ENCODE assay signal across 19 cellular contexts in the genomic region with DNA sequence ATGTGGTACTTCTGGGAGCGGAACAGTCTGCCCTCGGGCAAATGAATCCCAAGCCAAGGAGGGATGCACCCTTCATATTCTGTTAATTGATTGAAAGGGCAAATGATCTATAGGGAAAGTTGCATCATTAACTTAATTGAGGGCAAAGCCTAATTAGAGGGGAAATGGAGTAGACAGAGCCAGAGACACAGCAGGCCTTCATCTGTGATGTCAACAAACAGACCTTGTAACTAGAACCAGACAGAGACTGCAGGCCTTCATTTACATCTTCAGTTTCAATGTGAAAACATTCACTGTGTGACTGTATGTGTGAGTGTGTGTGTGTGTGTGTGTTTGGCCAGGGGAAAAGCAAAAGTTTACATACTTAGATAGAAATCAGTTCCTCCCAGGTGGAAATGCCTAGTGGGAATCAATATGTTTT.
DNase-seq lines count a peak whose midpoint lies in the region; ATAC-seq, FAIRE-seq and TF ChIP-seq lines count a peak whose summit lies in the region.
"Had no signal": no experiment of that assay in that cellular context is flagged by ENCODE, and none has a peak within 500 bp of the region (broad histone marks: within the 10 kb centered on the region; RNA-seq: fewer than 3 reads in every experiment).

No MANE protein-coding gene starts in this region.

- H3K79me2 ChIP-seq in OCI-LY1 (ENCODE audit: insufficient read depth, low read length), result no peaks in the 10 kb centered on the region
- no peaks in the 10 kb centered on the region for H3K79me2 ChIP-seq in neural progenitor cell (ENCODE audit: low read depth)

- H3K9me2 ChIP-seq in OCI-LY1 (ENCODE audit: low read depth, low read length), result no peaks in the 10 kb centered on the region

- no peak for FAIRE-seq in HTR-8/SVneo (lab: Jason Lieb, UNC)

- no peak overlapping the region for H3K4me2 ChIP-seq in OCI-LY1 (ENCODE audit: low read length)
- H3K4me2 ChIP-seq in neural progenitor cell, result no peak overlapping the region
- H3K4me2 ChIP-seq: BLaER1 treated with 17β-estradiol and CSF1 and Interleukin-3, amounts not matched to agents 10 nM and 100 nM had no signal

- DNase-seq in fibroblast of the conjunctiva (ENCODE audit: low read depth) (peak; percentile 28), neural progenitor cell (ENCODE audit: low spot score) (no peak), HTR-8/SVneo (ENCODE audit: insufficient read length, low spot score) (no peak), HEK293T (ENCODE audit: extremely low spot score) (no peak)
- DNase-seq in activated T-cell treated with anti-CD3 and anti-CD28 coated beads, Interleukin-2, amount 50 U/mL, for 24 hours, result no peak
- DNase-seq: activated CD4-positive, alpha-beta memory T cell treated with anti-CD3 and anti-CD28 coated beads for 36 hours; body of pancreas; effector CD4-positive, alpha-beta T cell; GOT3; kidney glomerular epithelial cell; NCI-H1930; right cardiac atrium; SIG-M5; stimulated activated CD4-positive, alpha-beta T cell treated with anti-CD3 and anti-CD28 coated beads, Interleukin-4, amount 100 ng/mL, for 24 hours; upper lobe of left lung had no signal

- H3K27me3 ChIP-seq in OCI-LY1 (ENCODE audit: insufficient read depth, low read length), result no peaks in the 10 kb centered on the region
- H3K27me3 ChIP-seq in neural progenitor cell, result no peaks in the 10 kb centered on the region
- H3K27me3 ChIP-seq: BLaER1 treated with 17β-estradiol and CSF1 and Interleukin-3, amounts not matched to agents 10 nM and 100 nM; body of pancreas; upper lobe of left lung had no signal

- peak overlapping the region; percentile 55 for H3K27ac ChIP-seq in OCI-LY1 (ENCODE audit: low read depth, low read length, poor library complexity, severe bottlenecking)
- H3K27ac ChIP-seq in neural progenitor cell, result no peak overlapping the region
- H3K27ac ChIP-seq: BLaER1 treated with 17β-estradiol and CSF1 and Interleukin-3, amounts not matched to agents 10 nM and 100 nM; body of pancreas had no signal

- CTCF ChIA-PET in HEK293T (lab: Yijun Ruan, JAX), result interaction anchor here (0.7 kb wide), 1 partner anchor 110 kb away, joined by 3 read pairs; no protein-coding TSS in a partner anchor

- H3K4me1 ChIP-seq in OCI-LY1 (ENCODE audit: insufficient read depth, low read length, severe bottlenecking), result peaks cover 19% of the 10 kb centered on the region
- peaks cover 11% of the 10 kb centered on the region for H3K4me1 ChIP-seq in neural progenitor cell
- H3K4me1 ChIP-seq: BLaER1 treated with 17β-estradiol and CSF1 and Interleukin-3, amounts not matched to agents 10 nM and 100 nM; body of pancreas had no signal

- H3F3A ChIP-seq in OCI-LY1 (ENCODE audit: insufficient read depth, low read length) (no peaks in the 10 kb centered on the region), neural progenitor cell (ENCODE audit: low read depth) (peaks cover 11% of the 10 kb centered on the region)

- H3K27me3 Mint-ChIP-seq in neural progenitor cell (ENCODE audit: insufficient read depth, low read depth), result peaks cover 2% of the 10 kb centered on the region
- no peaks in the 10 kb centered on the region for H3K27me3 Mint-ChIP-seq in activated T-cell treated with anti-CD3 and anti-CD28 coated beads, Interleukin-2, amount 50 U/mL, for 24 hours
- H3K27me3 Mint-ChIP-seq: activated CD4-positive, alpha-beta memory T cell treated with anti-CD3 and anti-CD28 coated beads for 36 hours had no signal

- H2AFZ ChIP-seq in OCI-LY1 (ENCODE audit: low read length), result no peak overlapping the region
- H2AFZ ChIP-seq in neural progenitor cell (replicated peaks), result no peak overlapping the region

- peaks cover 12% of the 10 kb centered on the region for H3K4me1 Mint-ChIP-seq in neural progenitor cell
- no peaks in the 10 kb centered on the region for H3K4me1 Mint-ChIP-seq in activated T-cell treated with anti-CD3 and anti-CD28 coated beads, Interleukin-2, amount 50 U/mL, for 24 hours (ENCODE audit: low read depth)

- TF ChIP-seq CTCF in OCI-LY1 (IDR thresholded peaks at IDR 0.05; ENCODE audit: low read length) (no peak), neural progenitor cell (IDR thresholded peaks at IDR 0.05) (no peak)

- H3K9me3 ChIP-seq in OCI-LY1 (ENCODE audit: low read length), result no peaks in the 10 kb centered on the region
- no peaks in the 10 kb centered on the region for H3K9me3 ChIP-seq in neural progenitor cell (ENCODE audit: low read depth)
- H3K9me3 ChIP-seq: BLaER1 treated with 17β-estradiol and CSF1 and Interleukin-3, amounts not matched to agents 10 nM and 100 nM; body of pancreas; upper lobe of left lung had no signal

- H3K4me3 ChIP-seq in OCI-LY1 (ENCODE audit: low read depth, low read length, poor library complexity, severe bottlenecking) (no peak overlapping the region), neural progenitor cell (no peak overlapping the region)
- H3K4me3 ChIP-seq: BLaER1 treated with 17β-estradiol and CSF1 and Interleukin-3, amounts not matched to agents 10 nM and 100 nM; body of pancreas; upper lobe of left lung had no signal

- no peaks in the 10 kb centered on the region for H4K20me1 ChIP-seq in OCI-LY1 (ENCODE audit: insufficient read depth, low read length)
- H4K20me1 ChIP-seq in neural progenitor cell (ENCODE audit: low read depth), result no peaks in the 10 kb centered on the region
- H4K20me1 ChIP-seq: BLaER1 treated with 17β-estradiol and CSF1 and Interleukin-3, amounts not matched to agents 10 nM and 100 nM had no signal

- no peak overlapping the region for H3K9ac ChIP-seq in OCI-LY1 (ENCODE audit: low read length)
- H3K9ac ChIP-seq in neural progenitor cell, result no peak overlapping the region
- H3K9ac ChIP-seq: BLaER1 treated with 17β-estradiol and CSF1 and Interleukin-3, amounts not matched to agents 10 nM and 100 nM had no signal

- H3K36me3 ChIP-seq in OCI-LY1 (ENCODE audit: insufficient read depth, low read length), result no peaks in the 10 kb centered on the region
- H3K36me3 ChIP-seq in neural progenitor cell, result no peaks in the 10 kb centered on the region
- H3K36me3 ChIP-seq: BLaER1 treated with 17β-estradiol and CSF1 and Interleukin-3, amounts not matched to agents 10 nM and 100 nM; upper lobe of left lung had no signal

- H3K4me3 Mint-ChIP-seq in neural progenitor cell, result no peak overlapping the region
- H3K4me3 Mint-ChIP-seq in activated T-cell treated with anti-CD3 and anti-CD28 coated beads, Interleukin-2, amount 50 U/mL, for 24 hours, result no peak overlapping the region
- H3K4me3 Mint-ChIP-seq: activated CD4-positive, alpha-beta memory T cell treated with anti-CD3 and anti-CD28 coated beads for 36 hours had no signal

- no peaks in the 10 kb centered on the region for H3K36me3 Mint-ChIP-seq in neural progenitor cell
- H3K36me3 Mint-ChIP-seq in activated T-cell treated with anti-CD3 and anti-CD28 coated beads, Interleukin-2, amount 50 U/mL, for 24 hours (ENCODE audit: low read depth), result no peaks in the 10 kb centered on the region
- H3K36me3 Mint-ChIP-seq: activated CD4-positive, alpha-beta memory T cell treated with anti-CD3 and anti-CD28 coated beads for 36 hours had no signal

- peak overlapping the region; percentile 50 for H3K27ac Mint-ChIP-seq in neural progenitor cell
- no peak overlapping the region for H3K27ac Mint-ChIP-seq in activated T-cell treated with anti-CD3 and anti-CD28 coated beads, Interleukin-2, amount 50 U/mL, for 24 hours
- H3K27ac Mint-ChIP-seq: activated CD4-positive, alpha-beta memory T cell treated with anti-CD3 and anti-CD28 coated beads for 36 hours had no signal

- no peaks in the 10 kb centered on the region for H3K9me3 Mint-ChIP-seq in neural progenitor cell
- H3K9me3 Mint-ChIP-seq in activated T-cell treated with anti-CD3 and anti-CD28 coated beads, Interleukin-2, amount 50 U/mL, for 24 hours, result peaks cover 2% of the 10 kb centered on the region
- H3K9me3 Mint-ChIP-seq: activated CD4-positive, alpha-beta memory T cell treated with anti-CD3 and anti-CD28 coated beads for 36 hours had no signal

- ATAC-seq in GM18870 (IDR thresholded peaks at IDR 0.05; ENCODE audit: unreplicated experiment), result peak; percentile 53
- no peak for ATAC-seq in GM21576 (IDR thresholded peaks at IDR 0.05; ENCODE audit: unreplicated experiment)
- ATAC-seq: body of pancreas, right cardiac atrium had no signal

- POLR2A ChIA-PET in HEK293T (lab: Yijun Ruan, JAX), result interaction anchor here (1.1 kb wide), 1 partner anchor 128 kb away, joined by 4 read pairs; no protein-coding TSS in a partner anchor

TF ChIP-seq in HEK293T, 16 proteins besides CTCF, POLR2A, EP300 and RAD21:
- TF ChIP-seq ELF4 (IDR thresholded peaks at IDR 0.05), result no peak
- TF ChIP-seq, protein P1, sequence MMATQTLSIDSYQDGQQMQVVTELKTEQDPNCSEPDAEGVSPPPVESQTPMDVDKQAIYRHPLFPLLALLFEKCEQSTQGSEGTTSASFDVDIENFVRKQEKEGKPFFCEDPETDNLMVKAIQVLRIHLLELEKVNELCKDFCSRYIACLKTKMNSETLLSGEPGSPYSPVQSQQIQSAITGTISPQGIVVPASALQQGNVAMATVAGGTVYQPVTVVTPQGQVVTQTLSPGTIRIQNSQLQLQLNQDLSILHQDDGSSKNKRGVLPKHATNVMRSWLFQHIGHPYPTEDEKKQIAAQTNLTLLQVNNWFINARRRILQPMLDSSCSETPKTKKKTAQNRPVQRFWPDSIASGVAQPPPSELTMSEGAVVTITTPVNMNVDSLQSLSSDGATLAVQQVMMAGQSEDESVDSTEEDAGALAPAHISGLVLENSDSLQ (IDR thresholded peaks at IDR 0.05), result no peak
- TF ChIP-seq HDGF (IDR thresholded peaks at IDR 0.05; ENCODE audit: borderline replicate concordance), result no peak
- no peak for TF ChIP-seq CTBP1 (IDR thresholded peaks at IDR 0.05; ENCODE audit: borderline replicate concordance)
- TF ChIP-seq SP1 (IDR thresholded peaks at IDR 0.05), result no peak
- no peak for TF ChIP-seq SUZ12 (IDR thresholded peaks at IDR 0.05)
- no peak for TF ChIP-seq TARDBP (IDR thresholded peaks at IDR 0.05)
- no peak for TF ChIP-seq NFRKB (IDR thresholded peaks at IDR 0.05)
- no peak for TF ChIP-seq BHLHE40 (IDR thresholded peaks at IDR 0.05; ENCODE audit: borderline replicate concordance)
- TF ChIP-seq FOXM1 (IDR thresholded peaks at IDR 0.05; ENCODE audit: borderline replicate concordance), result no peak
- no peak for TF ChIP-seq FOXK2 (IDR thresholded peaks at IDR 0.05)
- TF ChIP-seq FOXA1 (IDR thresholded peaks at IDR 0.05), result no peak
- no peak for TF ChIP-seq ZNF384 (IDR thresholded peaks at IDR 0.05)
- TF ChIP-seq L3MBTL2 (conservative IDR thresholded peaks at IDR 0.05), result no peak
- no peak for TF ChIP-seq LEF1 (IDR thresholded peaks at IDR 0.05; ENCODE audit: borderline replicate concordance)
- no peak for TF ChIP-seq ARNT (IDR thresholded peaks at IDR 0.05)
